Comparison of ENCODE assay signal across 8 cellular contexts in the genomic region with DNA sequence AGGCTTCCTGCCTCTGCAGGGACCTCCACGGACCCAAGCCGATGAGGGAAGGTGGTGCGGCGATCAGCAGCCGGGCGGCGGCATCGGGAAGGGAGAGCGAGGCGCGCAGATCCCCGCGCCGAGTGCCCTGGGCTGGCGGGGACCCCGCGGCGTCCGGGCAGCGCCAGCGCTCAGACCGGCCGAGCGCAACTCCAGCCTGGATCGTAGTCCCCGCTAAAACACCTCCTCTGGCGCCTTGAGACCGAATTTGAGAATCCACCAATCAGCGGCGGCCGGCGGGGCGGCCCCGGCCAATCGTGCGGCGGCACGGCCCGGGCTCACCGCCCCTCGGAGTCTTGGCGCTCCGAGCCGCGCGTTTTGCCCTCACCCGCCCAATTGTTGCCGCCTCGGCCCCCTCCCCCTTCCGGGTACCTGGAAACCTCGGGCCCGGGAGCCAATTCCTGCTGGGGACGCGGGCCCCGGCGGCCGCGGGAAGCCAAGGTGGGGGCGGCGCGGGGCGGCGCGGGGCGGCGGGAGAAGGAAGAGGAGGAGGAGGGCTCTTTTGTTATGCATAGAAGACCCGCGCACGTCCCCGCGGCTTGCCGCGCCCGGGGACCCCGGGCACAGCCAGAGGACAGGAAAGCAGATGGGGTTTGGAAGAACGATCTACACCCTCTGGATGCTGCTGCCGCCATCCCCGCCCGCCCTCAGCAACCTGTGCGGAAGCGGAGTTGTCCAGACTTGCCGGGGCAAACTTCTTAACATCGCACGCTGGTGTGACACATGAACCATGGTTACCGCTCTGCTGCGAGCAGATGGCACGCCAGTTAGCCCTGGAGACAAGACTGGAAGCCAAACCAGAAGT. TPM values are rescaled to one million over a fixed set of nuclear protein-coding genes. Genes with fewer than 3 reads are reported as not detected.
DNase-seq lines count a peak whose midpoint lies in the region; ATAC-seq and TF ChIP-seq lines count a peak whose summit lies in the region.

Gene E2F7 (minus strand): TSS at position 209 of the 844 bp plus-strand sequence. CDS start 934 bp downstream, outside the sequence.

- H3K9ac ChIP-seq in colonic mucosa (ENCODE audit: low read depth in 2 of 2, low read length in 2 of 2) = peak within 1 kb of the TSS; percentile 28 to 71

- ATAC-seq in HG03442 (IDR thresholded peaks at IDR 0.05; ENCODE audit: unreplicated experiment) = peak; percentile 65
- ATAC-seq in left colon = peak; percentile 98

- POLR2A ChIA-PET in BJ (lab: Charles Lee) = no interaction called here

- H3K27ac ChIP-seq in colonic mucosa = no peak within 1 kb of the TSS

- H3K9me3 ChIP-seq in colonic mucosa = no peaks in the 10 kb centered on the region

- H3K4me1 ChIP-seq in colonic mucosa = no peaks in the 10 kb centered on the region

- CTCF ChIA-PET in BJ (lab: Yijun Ruan, JAX) = interaction anchor here (0.7 to 1.0 kb wide), 3 partner anchors 15 to 255 kb away, joined by 3 read pairs; no protein-coding TSS in a partner anchor

- intact Hi-C loops in colonic mucosa (cut with DNase I) (loop anchor here (10.0 kb wide), 1 partner anchor 259 kb away; no protein-coding TSS in a partner anchor), left colon (cut with DNase I, micrococcal nuclease) (no loop called here)

- H3K4me3 ChIP-seq in BJ (ENCODE audit: low read depth, low read length) (peak within 1 kb of the TSS; percentile 65), colonic mucosa (peak within 1 kb of the TSS; percentile 94)

- no peak for TF ChIP-seq CTCF in BJ (IDR thresholded peaks at IDR 0.05; ENCODE audit: insufficient read depth, low read depth, low read length)
- no peak for TF ChIP-seq CTCF in colonic mucosa (IDR thresholded peaks at IDR 0.05)

- no peaks in the 10 kb centered on the region for H3K36me3 ChIP-seq in BJ (ENCODE audit: control insufficient read depth, insufficient read depth, low read length)
- no peaks in the 10 kb centered on the region for H3K36me3 ChIP-seq in colonic mucosa

- no peaks in the 10 kb centered on the region for H3K27me3 ChIP-seq in BJ (ENCODE audit: control insufficient read depth, insufficient read depth, low read length)
- H3K27me3 ChIP-seq in colonic mucosa = no peaks in the 10 kb centered on the region

- DNase-seq in BJ (ENCODE audit: low read depth) (peak; percentile 40), GM19240 (ENCODE audit: insufficient read length, low spot score) (peak; percentile 61), NCI-H510A (lab: John Stamatoyannopoulos, UW) (peak; percentile 98), colonic mucosa (peak; percentile 93), left colon (peak; percentile 81 to 88)
- DNase-seq in activated CD4-positive, alpha-beta T cell treated with anti-CD3 and anti-CD28 coated beads for 24 hours (ENCODE audit: low read depth in 2 of 2) = peak; percentile 68 to 79
- peak; percentile 70 to 83 for DNase-seq in stimulated activated CD4-positive, alpha-beta T cell treated with anti-CD3 and anti-CD28 coated beads, Interleukin-1b, Interleukin-23, amount 100 ng/mL, for 4 hours (ENCODE audit: low read depth in 2 of 2)

RNA-seq across cellular contexts. Expression of gene E2F7, which starts in this region (rescaled TPM):
- polyA plus RNA-seq in BJ (2011; rRNA removed) = 3.6 and 3.9 TPM in 2 replicates
- polyA minus RNA-seq in BJ (2011; rRNA and poly(A)+ RNA removed) = 2.9 TPM in 2 replicates
- total RNA-seq in colonic mucosa (1 to 10 TPM; 2.4 to 9.1 TPM), left colon (1 to 10 TPM in 1 of 2 donors, under 1 TPM in 1; 0.95 to 3.3 TPM)

Comparison
In these comparisons a context has a peak if more than half of its experiments do, and no peak if none do; other contexts are left out.
1. DNase-seq: peak in every context shown above with its lines; median percentile 98 in NCI-H510A; 93 in colonic mucosa; 84 in left colon; 76 in stimulated activated CD4-positive, alpha-beta T cell treated with anti-CD3 and anti-CD28 coated beads, Interleukin-1b, Interleukin-23, amount 100 ng/mL, for 4 hours; 74 in activated CD4-positive, alpha-beta T cell treated with anti-CD3 and anti-CD28 coated beads for 24 hours; 61 in GM19240; 40 in BJ.